Comparison of ENCODE assay signal across 1 cellular context in genomic region chr2:84293791-84294380, GRCh38.
TF ChIP-seq lines count a peak whose summit lies in the region.

No MANE protein-coding gene starts in this region.

TF ChIP-seq in HepG2, 621 proteins besides CTCF, POLR2A, EP300 and RAD21 (continued from another document and continues in another):
- no peak for TF ChIP-seq GPBP1L1 (CRISPR knock-in tag; IDR thresholded peaks at IDR 0.05)
- peak; percentile 97 for TF ChIP-seq HDAC1 (CRISPR knock-in tag; IDR thresholded peaks at IDR 0.05)
- peak; percentile 99 for TF ChIP-seq RXRB (CRISPR knock-in tag; IDR thresholded peaks at IDR 0.05; ENCODE audit: borderline replicate concordance)
- no peak for TF ChIP-seq PRPF4 (IDR thresholded peaks at IDR 0.05; ENCODE audit: low read depth, low read length, poor library complexity, severe bottlenecking)
- TF ChIP-seq HNRNPLL (IDR thresholded peaks at IDR 0.05; ENCODE audit: low read depth, low read length, poor library complexity, severe bottlenecking), result no peak
- TF ChIP-seq ZZZ3 (CRISPR knock-in tag; IDR thresholded peaks at IDR 0.05; ENCODE audit: borderline replicate concordance), result peak; percentile 80; the same call in 1 of the 2 replicates
- TF ChIP-seq KDM1A (CRISPR knock-in tag; IDR thresholded peaks at IDR 0.05), result peak; percentile 96
- 0 out of 2 replicates have a peak, but pooled peaks have one; percentile 75 for TF ChIP-seq KAT7 (CRISPR knock-in tag; IDR thresholded peaks at IDR 0.05; ENCODE audit: borderline replicate concordance)
- TF ChIP-seq SATB2 (CRISPR knock-in tag; IDR thresholded peaks at IDR 0.05), result 0 out of 2 replicates have a peak, but pooled peaks have one; percentile 45
- TF ChIP-seq ZNF788 (CRISPR knock-in tag; IDR thresholded peaks at IDR 0.05; ENCODE audit: borderline replicate concordance), result peak; percentile 94; the same call in 1 of the 2 replicates
- peak; percentile 43; the same call in 1 of the 2 replicates for TF ChIP-seq ZNF687 (CRISPR knock-in tag; IDR thresholded peaks at IDR 0.05)
- TF ChIP-seq NCOA1 (CRISPR knock-in tag; IDR thresholded peaks at IDR 0.05), result peak; percentile 75; the same call in 1 of the 2 replicates
- TF ChIP-seq ZNF282 (IDR thresholded peaks at IDR 0.05; ENCODE audit: partially characterized antibody), result no peak
- TF ChIP-seq KDM5A (IDR thresholded peaks at IDR 0.05; ENCODE audit: borderline replicate concordance, low read length), result peak; percentile 45; the same call in 1 of the 2 replicates
- TF ChIP-seq GATAD2A (CRISPR knock-in tag; IDR thresholded peaks at IDR 0.05), result peak; percentile 96
- no peak for TF ChIP-seq ZNF562 (CRISPR knock-in tag; IDR thresholded peaks at IDR 0.05; ENCODE audit: borderline replicate concordance)
- TF ChIP-seq, protein P1, sequence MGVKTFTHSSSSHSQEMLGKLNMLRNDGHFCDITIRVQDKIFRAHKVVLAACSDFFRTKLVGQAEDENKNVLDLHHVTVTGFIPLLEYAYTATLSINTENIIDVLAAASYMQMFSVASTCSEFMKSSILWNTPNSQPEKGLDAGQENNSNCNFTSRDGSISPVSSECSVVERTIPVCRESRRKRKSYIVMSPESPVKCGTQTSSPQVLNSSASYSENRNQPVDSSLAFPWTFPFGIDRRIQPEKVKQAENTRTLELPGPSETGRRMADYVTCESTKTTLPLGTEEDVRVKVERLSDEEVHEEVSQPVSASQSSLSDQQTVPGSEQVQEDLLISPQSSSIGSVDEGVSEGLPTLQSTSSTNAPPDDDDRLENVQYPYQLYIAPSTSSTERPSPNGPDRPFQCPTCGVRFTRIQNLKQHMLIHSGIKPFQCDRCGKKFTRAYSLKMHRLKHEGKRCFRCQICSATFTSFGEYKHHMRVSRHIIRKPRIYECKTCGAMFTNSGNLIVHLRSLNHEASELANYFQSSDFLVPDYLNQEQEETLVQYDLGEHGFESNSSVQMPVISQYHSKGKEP (CRISPR knock-in tag; IDR thresholded peaks at IDR 0.05), result no peak
- TF ChIP-seq MAZ (IDR thresholded peaks at IDR 0.05; ENCODE audit: borderline replicate concordance, low read depth, low read length), result peak; percentile 31; the same call in 1 of the 2 replicates
- TF ChIP-seq MAZ (CRISPR knock-in tag; IDR thresholded peaks at IDR 0.05; ENCODE audit: low read depth), result 0 out of 2 replicates have a peak, but pooled peaks have one; percentile 51
- TF ChIP-seq THAP8 (CRISPR knock-in tag; IDR thresholded peaks at IDR 0.05; ENCODE audit: borderline replicate concordance), result peak; percentile 23; the same call in 1 of the 2 replicates
- TF ChIP-seq TSC22D2 (CRISPR knock-in tag; IDR thresholded peaks at IDR 0.05; ENCODE audit: borderline replicate concordance), result 0 out of 2 replicates have a peak, but pooled peaks have one; percentile 63
- TF ChIP-seq MAFG (CRISPR knock-in tag; IDR thresholded peaks at IDR 0.05), result no peak
- peak; percentile 90 for TF ChIP-seq ZNF772 (CRISPR knock-in tag; IDR thresholded peaks at IDR 0.05)
- TF ChIP-seq ZNF383 (CRISPR knock-in tag; IDR thresholded peaks at IDR 0.05; ENCODE audit: borderline replicate concordance), result no peak; the same call in 1 of the 2 replicates
- no peak for TF ChIP-seq ZNF138 (CRISPR knock-in tag; IDR thresholded peaks at IDR 0.05; ENCODE audit: low read depth)
- TF ChIP-seq SMYD3 (CRISPR knock-in tag; IDR thresholded peaks at IDR 0.05), result peak; percentile 89
- no peak; the same call in none of the 2 replicates for TF ChIP-seq SIX4 (CRISPR knock-in tag; IDR thresholded peaks at IDR 0.05)
- no peak for TF ChIP-seq ZNF672 (CRISPR knock-in tag; IDR thresholded peaks at IDR 0.05)
- no peak for TF ChIP-seq PCBP2 (optimal IDR thresholded peaks at IDR 0.05; ENCODE audit: low read depth, low read length, poor library complexity, severe bottlenecking)
- peak; percentile 100 for TF ChIP-seq TBX2 (CRISPR knock-in tag; IDR thresholded peaks at IDR 0.05; ENCODE audit: borderline replicate concordance)
- TF ChIP-seq ZNF441 (CRISPR knock-in tag; IDR thresholded peaks at IDR 0.05; ENCODE audit: borderline replicate concordance), result peak; percentile 78; the same call in 1 of the 2 replicates
- TF ChIP-seq, protein P2, sequence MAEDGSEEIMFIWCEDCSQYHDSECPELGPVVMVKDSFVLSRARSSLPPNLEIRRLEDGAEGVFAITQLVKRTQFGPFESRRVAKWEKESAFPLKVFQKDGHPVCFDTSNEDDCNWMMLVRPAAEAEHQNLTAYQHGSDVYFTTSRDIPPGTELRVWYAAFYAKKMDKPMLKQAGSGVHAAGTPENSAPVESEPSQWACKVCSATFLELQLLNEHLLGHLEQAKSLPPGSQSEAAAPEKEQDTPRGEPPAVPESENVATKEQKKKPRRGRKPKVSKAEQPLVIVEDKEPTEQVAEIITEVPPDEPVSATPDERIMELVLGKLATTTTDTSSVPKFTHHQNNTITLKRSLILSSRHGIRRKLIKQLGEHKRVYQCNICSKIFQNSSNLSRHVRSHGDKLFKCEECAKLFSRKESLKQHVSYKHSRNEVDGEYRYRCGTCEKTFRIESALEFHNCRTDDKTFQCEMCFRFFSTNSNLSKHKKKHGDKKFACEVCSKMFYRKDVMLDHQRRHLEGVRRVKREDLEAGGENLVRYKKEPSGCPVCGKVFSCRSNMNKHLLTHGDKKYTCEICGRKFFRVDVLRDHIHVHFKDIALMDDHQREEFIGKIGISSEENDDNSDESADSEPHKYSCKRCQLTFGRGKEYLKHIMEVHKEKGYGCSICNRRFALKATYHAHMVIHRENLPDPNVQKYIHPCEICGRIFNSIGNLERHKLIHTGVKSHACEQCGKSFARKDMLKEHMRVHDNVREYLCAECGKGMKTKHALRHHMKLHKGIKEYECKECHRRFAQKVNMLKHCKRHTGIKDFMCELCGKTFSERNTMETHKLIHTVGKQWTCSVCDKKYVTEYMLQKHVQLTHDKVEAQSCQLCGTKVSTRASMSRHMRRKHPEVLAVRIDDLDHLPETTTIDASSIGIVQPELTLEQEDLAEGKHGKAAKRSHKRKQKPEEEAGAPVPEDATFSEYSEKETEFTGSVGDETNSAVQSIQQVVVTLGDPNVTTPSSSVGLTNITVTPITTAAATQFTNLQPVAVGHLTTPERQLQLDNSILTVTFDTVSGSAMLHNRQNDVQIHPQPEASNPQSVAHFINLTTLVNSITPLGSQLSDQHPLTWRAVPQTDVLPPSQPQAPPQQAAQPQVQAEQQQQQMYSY (CRISPR knock-in tag; IDR thresholded peaks at IDR 0.05), result peak; percentile 82
- TF ChIP-seq, protein P3, sequence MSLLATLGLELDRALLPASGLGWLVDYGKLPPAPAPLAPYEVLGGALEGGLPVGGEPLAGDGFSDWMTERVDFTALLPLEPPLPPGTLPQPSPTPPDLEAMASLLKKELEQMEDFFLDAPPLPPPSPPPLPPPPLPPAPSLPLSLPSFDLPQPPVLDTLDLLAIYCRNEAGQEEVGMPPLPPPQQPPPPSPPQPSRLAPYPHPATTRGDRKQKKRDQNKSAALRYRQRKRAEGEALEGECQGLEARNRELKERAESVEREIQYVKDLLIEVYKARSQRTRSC (CRISPR knock-in tag; IDR thresholded peaks at IDR 0.05; ENCODE audit: low read depth), result no peak
- TF ChIP-seq ZNF749 (CRISPR knock-in tag; IDR thresholded peaks at IDR 0.05; ENCODE audit: borderline replicate concordance), result no peak; the same call in 1 of the 2 replicates
- TF ChIP-seq ZNF607 (CRISPR knock-in tag; IDR thresholded peaks at IDR 0.05; ENCODE audit: borderline replicate concordance), result peak; percentile 92
- 0 out of 2 replicates have a peak, but pooled peaks have one; percentile 48 for TF ChIP-seq ZSCAN31 (CRISPR knock-in tag; IDR thresholded peaks at IDR 0.05; ENCODE audit: low read depth)
- no peak for TF ChIP-seq SNRNP70 (IDR thresholded peaks at IDR 0.05; ENCODE audit: low read depth, low read length)
- peak; percentile 87 for TF ChIP-seq ZNF317 (CRISPR knock-in tag; IDR thresholded peaks at IDR 0.05)
- TF ChIP-seq ZNF350 (CRISPR knock-in tag; IDR thresholded peaks at IDR 0.05; ENCODE audit: borderline replicate concordance, low read depth), result peak; percentile 97
- TF ChIP-seq ZNF292 (CRISPR knock-in tag; IDR thresholded peaks at IDR 0.05; ENCODE audit: borderline replicate concordance, low read depth), result peak; percentile 87; the same call in 1 of the 2 replicates
- TF ChIP-seq STAT5B (CRISPR knock-in tag; IDR thresholded peaks at IDR 0.05), result peak; percentile 85; the same call in 1 of the 2 replicates
- TF ChIP-seq, protein P4, sequence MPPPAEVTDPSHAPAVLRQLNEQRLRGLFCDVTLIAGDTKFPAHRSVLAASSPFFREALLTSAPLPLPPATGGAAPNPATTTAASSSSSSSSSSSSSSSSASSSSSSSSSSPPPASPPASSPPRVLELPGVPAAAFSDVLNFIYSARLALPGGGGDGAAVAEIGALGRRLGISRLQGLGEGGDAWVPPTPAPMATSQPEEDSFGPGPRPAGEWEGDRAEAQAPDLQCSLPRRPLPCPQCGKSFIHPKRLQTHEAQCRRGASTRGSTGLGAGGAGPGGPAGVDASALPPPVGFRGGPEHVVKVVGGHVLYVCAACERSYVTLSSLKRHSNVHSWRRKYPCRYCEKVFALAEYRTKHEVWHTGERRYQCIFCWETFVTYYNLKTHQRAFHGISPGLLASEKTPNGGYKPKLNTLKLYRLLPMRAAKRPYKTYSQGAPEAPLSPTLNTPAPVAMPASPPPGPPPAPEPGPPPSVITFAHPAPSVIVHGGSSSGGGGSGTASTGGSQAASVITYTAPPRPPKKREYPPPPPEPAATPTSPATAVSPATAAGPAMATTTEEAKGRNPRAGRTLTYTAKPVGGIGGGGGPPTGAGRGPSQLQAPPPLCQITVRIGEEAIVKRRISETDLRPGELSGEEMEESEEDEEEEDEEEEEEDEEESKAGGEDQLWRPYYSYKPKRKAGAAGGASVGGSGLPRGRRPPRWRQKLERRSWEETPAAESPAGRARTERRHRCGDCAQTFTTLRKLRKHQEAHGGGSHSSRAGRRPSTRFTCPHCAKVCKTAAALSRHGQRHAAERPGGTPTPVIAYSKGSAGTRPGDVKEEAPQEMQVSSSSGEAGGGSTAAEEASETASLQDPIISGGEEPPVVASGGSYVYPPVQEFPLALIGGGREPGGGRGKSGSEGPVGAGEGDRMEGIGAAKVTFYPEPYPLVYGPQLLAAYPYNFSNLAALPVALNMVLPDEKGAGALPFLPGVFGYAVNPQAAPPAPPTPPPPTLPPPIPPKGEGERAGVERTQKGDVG (CRISPR knock-in tag; IDR thresholded peaks at IDR 0.05; ENCODE audit: borderline replicate concordance), result no peak; the same call in 1 of the 2 replicates
- TF ChIP-seq, protein P5, sequence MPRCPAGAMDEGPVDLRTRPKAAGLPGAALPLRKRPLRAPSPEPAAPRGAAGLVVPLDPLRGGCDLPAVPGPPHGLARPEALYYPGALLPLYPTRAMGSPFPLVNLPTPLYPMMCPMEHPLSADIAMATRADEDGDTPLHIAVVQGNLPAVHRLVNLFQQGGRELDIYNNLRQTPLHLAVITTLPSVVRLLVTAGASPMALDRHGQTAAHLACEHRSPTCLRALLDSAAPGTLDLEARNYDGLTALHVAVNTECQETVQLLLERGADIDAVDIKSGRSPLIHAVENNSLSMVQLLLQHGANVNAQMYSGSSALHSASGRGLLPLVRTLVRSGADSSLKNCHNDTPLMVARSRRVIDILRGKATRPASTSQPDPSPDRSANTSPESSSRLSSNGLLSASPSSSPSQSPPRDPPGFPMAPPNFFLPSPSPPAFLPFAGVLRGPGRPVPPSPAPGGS (CRISPR knock-in tag; IDR thresholded peaks at IDR 0.05), result peak; percentile 87
- TF ChIP-seq SYNCRIP (IDR thresholded peaks at IDR 0.05; ENCODE audit: insufficient read depth, low read depth, low read length), result no peak
- peak; percentile 78 for TF ChIP-seq SKI (IDR thresholded peaks at IDR 0.05; ENCODE audit: partially characterized antibody)
- TF ChIP-seq MYC (CRISPR knock-in tag; IDR thresholded peaks at IDR 0.05; ENCODE audit: borderline replicate concordance), result peak; percentile 98
- TF ChIP-seq PAWR (CRISPR knock-in tag; IDR thresholded peaks at IDR 0.05; ENCODE audit: borderline replicate concordance), result no peak
- TF ChIP-seq ZNF550 (CRISPR knock-in tag; IDR thresholded peaks at IDR 0.05; ENCODE audit: borderline replicate concordance), result no peak
